ENCODE assay signal across 12 cellular contexts in genomic region chr17:17120294-17120693, GRCh38.
DNase-seq lines count a peak whose midpoint lies in the region; ATAC-seq and TF ChIP-seq lines count a peak whose summit lies in the region.
"Had no signal": no experiment of that assay in that cellular context is flagged by ENCODE, and none has a peak within 500 bp of the region (broad histone marks: within the 10 kb centered on the region; RNA-seq: fewer than 3 reads in every experiment).

No MANE protein-coding gene starts in this region.

- H3K27ac ChIP-seq in mucosa of rectum (ENCODE audit: low read depth in 2 of 2, low read length in 2 of 2) (peak overlapping the region; percentile 84 to 90), upper lobe of right lung (peak overlapping the region; percentile 53)
- H3K27ac ChIP-seq: SK-N-MC had no signal

- H3K4me1 Mint-ChIP-seq in activated naive CD4-positive, alpha-beta T cell treated with anti-CD3 and anti-CD28 coated beads, Interleukin-2, amount 10 ng/mL, durations not matched to agents 7 days and 5 days: peaks cover 87% of the 10 kb centered on the region

- TF ChIP-seq CTCF in upper lobe of right lung (IDR thresholded peaks at IDR 0.05): no peak

- H3K4me3 ChIP-seq in mucosa of rectum (ENCODE audit: low read length in 2 of 2): peak overlapping the region in 1 of 2 donors; percentile 14
- no peak overlapping the region for H3K4me3 ChIP-seq in upper lobe of right lung
- H3K4me3 ChIP-seq: prostate gland, SK-N-MC had no signal

- peaks cover 9% of the 10 kb centered on the region for H3K36me3 Mint-ChIP-seq in activated naive CD4-positive, alpha-beta T cell treated with anti-CD3 and anti-CD28 coated beads, Interleukin-2, amount 10 ng/mL, durations not matched to agents 7 days and 5 days

- peak overlapping the region; percentile 91 for H3K27ac Mint-ChIP-seq in activated naive CD4-positive, alpha-beta T cell treated with anti-CD3 and anti-CD28 coated beads, Interleukin-2, amount 10 ng/mL, durations not matched to agents 7 days and 5 days

- H3K27me3 ChIP-seq in mucosa of rectum (ENCODE audit: control insufficient read depth in 2 of 2, insufficient read depth in 2 of 2, low read length in 2 of 2): no peaks in the 10 kb centered on the region
- no peaks in the 10 kb centered on the region for H3K27me3 ChIP-seq in upper lobe of right lung

- H3K27me3 Mint-ChIP-seq in activated naive CD4-positive, alpha-beta T cell treated with anti-CD3 and anti-CD28 coated beads, Interleukin-2, amount 10 ng/mL, durations not matched to agents 7 days and 5 days: no peaks in the 10 kb centered on the region

- H3K9ac ChIP-seq in mucosa of rectum (ENCODE audit: low read depth in 1 of 2, low read length in 2 of 2): peak overlapping the region in 1 of 2 donors; percentile 5

- peaks cover 0 to 4% of the 10 kb centered on the region in 2 donors for H3K36me3 ChIP-seq in mucosa of rectum (ENCODE audit: control insufficient read depth in 2 of 2, insufficient read depth in 2 of 2, low read length in 2 of 2)
- no peaks in the 10 kb centered on the region for H3K36me3 ChIP-seq in upper lobe of right lung
- H3K36me3 ChIP-seq: prostate gland had no signal

- peaks cover 5% of the 10 kb centered on the region for H3K9me3 Mint-ChIP-seq in activated naive CD4-positive, alpha-beta T cell treated with anti-CD3 and anti-CD28 coated beads, Interleukin-2, amount 10 ng/mL, durations not matched to agents 7 days and 5 days

- CTCF ChIA-PET in activated naive CD4-positive, alpha-beta T cell treated with anti-CD3 and anti-CD28 coated beads, Interleukin-2, amount 10 ng/mL, durations not matched to agents 7 days and 5 days (lab: Charles Lee): interaction anchor here (1.1 to 1.3 kb wide), 3 partner anchors 12 to 120 kb away, joined by 3 read pairs; no protein-coding TSS in a partner anchor

- H3K4me1 ChIP-seq in mucosa of rectum (ENCODE audit: control insufficient read depth in 2 of 2, insufficient read depth in 2 of 2, low read length in 2 of 2) (peaks cover 40 to 45% of the 10 kb centered on the region in 2 donors), upper lobe of right lung (peaks cover 57% of the 10 kb centered on the region)

- no peak for DNase-seq in activated naive CD4-positive, alpha-beta T cell treated with anti-CD3 and anti-CD28 coated beads, Interleukin-2, amount 10 ng/mL, durations not matched to agents 7 days and 5 days
- DNase-seq in activated naive CD4-positive, alpha-beta T cell treated with Interleukin-2 at 50 U/mL for 16 hours: no peak
- DNase-seq in cerebellar cortex (ENCODE audit: low spot score): peak; percentile 46
- no peak for DNase-seq in upper lobe of right lung
- DNase-seq in SIG-M5 (lab: John Stamatoyannopoulos, UW): no peak
- no peak for DNase-seq in stimulated activated CD4-positive, alpha-beta T cell treated with anti-CD3 and anti-CD28 coated beads, Interleukin-15, amount 100 ng/mL, for 24 hours
- no peak for DNase-seq in DMS114 treated with DMSO at 0.1 percent for 48 hours (lab: John Stamatoyannopoulos, UW; ENCODE audit: unreplicated experiment)
- DNase-seq: effector CD8-positive, alpha-beta T cell; islet precursor cell had no signal

- ATAC-seq in upper lobe of right lung: no peak

- H3K4me3 Mint-ChIP-seq in activated naive CD4-positive, alpha-beta T cell treated with anti-CD3 and anti-CD28 coated beads, Interleukin-2, amount 10 ng/mL, durations not matched to agents 7 days and 5 days: no peak overlapping the region

- intact Hi-C loops in upper lobe of right lung (cut with DNase I): no loop called here

- H3K9me3 ChIP-seq in mucosa of rectum (ENCODE audit: control insufficient read depth in 2 of 2, low read length in 2 of 2) (no peaks in the 10 kb centered on the region), upper lobe of right lung (no peaks in the 10 kb centered on the region)
- H3K9me3 ChIP-seq: prostate gland had no signal
